In genomic region chr10:97427571-97428179, GRCh38 we compare ENCODE assay signal across 8 cellular contexts. TPM values are rescaled to one million over a fixed set of nuclear protein-coding genes. Genes with fewer than 3 reads are reported as not detected.
DNase-seq lines count a peak whose midpoint lies in the region; ATAC-seq and TF ChIP-seq lines count a peak whose summit lies in the region.

No MANE protein-coding gene starts in this region.

- H3K4me1 ChIP-seq in spleen = peaks cover 23 to 68% (median 46%) of the 10 kb centered on the region in 6 donors

- peaks cover 31% of the 10 kb centered on the region for H3K36me3 Mint-ChIP-seq in activated naive CD8-positive, alpha-beta T cell treated with anti-CD3 and anti-CD28 coated beads, Interleukin-2, amount 10 ng/mL, durations not matched to agents 7 days and 5 days

- intact Hi-C loops in spleen (cut with DNase I; ENCODE audit: low total_unique reads) = no loop called here

- H3K4me3 Mint-ChIP-seq in activated naive CD8-positive, alpha-beta T cell treated with anti-CD3 and anti-CD28 coated beads, Interleukin-2, amount 10 ng/mL, durations not matched to agents 7 days and 5 days = peak overlapping the region; percentile 92

- H3K4me3 ChIP-seq in MG63 = peak overlapping the region; percentile 97
- peak overlapping the region; percentile 77 for H3K4me3 ChIP-seq in iPS-18c (ENCODE audit: insufficient read depth, low read depth, low read length)
- H3K4me3 ChIP-seq in spleen = peak overlapping the region; percentile 60 to 99 (median 86)

- H3K27me3 Mint-ChIP-seq in activated naive CD8-positive, alpha-beta T cell treated with anti-CD3 and anti-CD28 coated beads, Interleukin-2, amount 10 ng/mL, durations not matched to agents 7 days and 5 days = no peaks in the 10 kb centered on the region

- peak overlapping the region in 7 of 8 donors; percentile 58 to 95 (median 94) for H3K27ac ChIP-seq in spleen

- peak overlapping the region; percentile 96 for H3K27ac Mint-ChIP-seq in activated naive CD8-positive, alpha-beta T cell treated with anti-CD3 and anti-CD28 coated beads, Interleukin-2, amount 10 ng/mL, durations not matched to agents 7 days and 5 days

- no peaks in the 10 kb centered on the region for H3K27me3 ChIP-seq in MG63
- H3K27me3 ChIP-seq in spleen (replicated peaks in 1 of 7) = no peaks in the 10 kb centered on the region

- H3K9me3 ChIP-seq in MG63 = no peaks in the 10 kb centered on the region
- H3K9me3 ChIP-seq in iPS-18c (ENCODE audit: control insufficient read depth, insufficient read depth, low read length) = no peaks in the 10 kb centered on the region
- H3K9me3 ChIP-seq in spleen = no peaks in the 10 kb centered on the region

- TF ChIP-seq POLR2A in spleen (IDR thresholded peaks at IDR 0.05) = no peak

- peaks cover 27% of the 10 kb centered on the region for H3K4me1 Mint-ChIP-seq in activated naive CD8-positive, alpha-beta T cell treated with anti-CD3 and anti-CD28 coated beads, Interleukin-2, amount 10 ng/mL, durations not matched to agents 7 days and 5 days

- no peak for ATAC-seq in activated naive CD8-positive, alpha-beta T cell treated with anti-CD3 and anti-CD28 coated beads, Interleukin-2, amount 10 ng/mL, durations not matched to agents 7 days and 5 days (ENCODE audit: low read depth)
- ATAC-seq in HG03045 (IDR thresholded peaks at IDR 0.05; ENCODE audit: unreplicated experiment) (no peak), GM21717 (IDR thresholded peaks at IDR 0.05; ENCODE audit: unreplicated experiment) (no peak)

- no peak for TF ChIP-seq CTCF in spleen (IDR thresholded peaks at IDR 0.05 in 8 of 11, conservative IDR thresholded peaks at IDR 0.05 in 3 of 11)

- WGBS in spleen, 5 donors = 26 to 53% (median 32%) methylated on average over 9 of the region's 9 CpGs

- DNase-seq in DMS53 treated with DMSO at 0.1 percent for 48 hours (lab: John Stamatoyannopoulos, UW; ENCODE audit: unreplicated experiment) = peak; percentile 18
- peak; percentile 58 for DNase-seq in MG63
- no peak for DNase-seq in activated naive CD8-positive, alpha-beta T cell treated with anti-CD3 and anti-CD28 coated beads, Interleukin-2, amount 10 ng/mL, durations not matched to agents 7 days and 5 days
- no peak for DNase-seq in spleen
- DNase-seq in stimulated activated CD4-positive, alpha-beta T cell treated with anti-CD3 and anti-CD28 coated beads, Interleukin-1b, Interleukin-23, amount 100 ng/mL, for 48 hours = no peak

- H3K36me3 ChIP-seq in MG63 (peaks cover 57% of the 10 kb centered on the region), spleen (peaks cover 0 to 35% (median 28%) of the 10 kb centered on the region in 6 donors)

- H3K9me3 Mint-ChIP-seq in activated naive CD8-positive, alpha-beta T cell treated with anti-CD3 and anti-CD28 coated beads, Interleukin-2, amount 10 ng/mL, durations not matched to agents 7 days and 5 days = no peaks in the 10 kb centered on the region

- POLR2A ChIA-PET in activated naive CD8-positive, alpha-beta T cell treated with anti-CD3 and anti-CD28 coated beads, Interleukin-2, amount 10 ng/mL, durations not matched to agents 7 days and 5 days (lab: Charles Lee) = interaction anchor here (0.7 to 2.5 kb wide), 7 partner anchors 9 to 27 kb away, joined by 3 to 18 read pairs (median 5); partner anchors contain the start of gene RRP12

RNA-seq across cellular contexts. Expression of gene PGAM1, which starts 1.7 kb away (rescaled TPM):
- 577 and 749 TPM in 2 replicates for total RNA-seq in MG63 (2014; rRNA removed; shearing (Covaris generic); ENCODE audit: low replicate concordance)
- total RNA-seq in activated naive CD8-positive, alpha-beta T cell treated with anti-CD3 and anti-CD28 coated beads, Interleukin-2, amount 10 ng/mL, durations not matched to agents 7 days and 5 days = 100 to 1,000 TPM; 288 to 298 TPM
- total RNA-seq in spleen = 100 to 1,000 TPM; 144 to 235 (median 197) TPM
- polyA plus RNA-seq in spleen = 100 to 1,000 TPM in 1 of 3 donors, 10 to 100 TPM in 2; 51.4 to 146 (median 98.8) TPM

RNA-seq across cellular contexts. Expression of gene EXOSC1, which starts 18.1 kb away (rescaled TPM):
- total RNA-seq in MG63 (2014; rRNA removed; shearing (Covaris generic); ENCODE audit: low replicate concordance) = 42.8 and 45.6 TPM in 2 replicates
- total RNA-seq in activated naive CD8-positive, alpha-beta T cell treated with anti-CD3 and anti-CD28 coated beads, Interleukin-2, amount 10 ng/mL, durations not matched to agents 7 days and 5 days = 10 to 100 TPM; 46.5 to 47.9 TPM
- total RNA-seq in spleen = 10 to 100 TPM; 28.7 to 38.2 (median 33.8) TPM
- 10 to 100 TPM; 42.1 to 50.5 (median 49.4) TPM for polyA plus RNA-seq in spleen

RNA-seq across cellular contexts. Expression of gene ZDHHC16, which starts 18.3 kb away (rescaled TPM):
- 40.4 and 41.5 TPM in 2 replicates for total RNA-seq in MG63 (2014; rRNA removed; shearing (Covaris generic); ENCODE audit: low replicate concordance)
- 10 to 100 TPM; 23.3 to 29.6 TPM for total RNA-seq in activated naive CD8-positive, alpha-beta T cell treated with anti-CD3 and anti-CD28 coated beads, Interleukin-2, amount 10 ng/mL, durations not matched to agents 7 days and 5 days
- 10 to 100 TPM; 23.6 to 26.1 (median 25.1) TPM for total RNA-seq in spleen
- 10 to 100 TPM; 14.0 to 20.1 (median 15.7) TPM for polyA plus RNA-seq in spleen

RNA-seq across cellular contexts. Expression of gene RRP12, which starts 26.5 kb away (rescaled TPM):
- total RNA-seq in MG63 (2014; rRNA removed; shearing (Covaris generic); ENCODE audit: low replicate concordance) = 19.0 and 34.7 TPM in 2 replicates
- total RNA-seq in activated naive CD8-positive, alpha-beta T cell treated with anti-CD3 and anti-CD28 coated beads, Interleukin-2, amount 10 ng/mL, durations not matched to agents 7 days and 5 days = 10 to 100 TPM; 20.5 to 23.8 TPM
- 10 to 100 TPM; 13.4 to 51.4 (median 24.6) TPM for total RNA-seq in spleen
- polyA plus RNA-seq in spleen = 10 to 100 TPM; 12.3 to 30.3 (median 25.1) TPM

Comparison
In these comparisons a context has a peak if more than half of its experiments do, and no peak if none do; other contexts are left out.
1. DNase-seq: peak in DMS53 treated with DMSO at 0.1 percent for 48 hours (single experiment) and MG63 (single experiment); none in activated naive CD8-positive, alpha-beta T cell treated with anti-CD3 and anti-CD28 coated beads, Interleukin-2, amount 10 ng/mL, durations not matched to agents 7 days and 5 days (single experiment), spleen (single experiment) and stimulated activated CD4-positive, alpha-beta T cell treated with anti-CD3 and anti-CD28 coated beads, Interleukin-1b, Interleukin-23, amount 100 ng/mL, for 48 hours (single experiment).
2. Peak in every context shown above with its lines, with median percentiles within 50 percentile points of each other: H3K4me3 ChIP-seq.